In the genomic region with DNA sequence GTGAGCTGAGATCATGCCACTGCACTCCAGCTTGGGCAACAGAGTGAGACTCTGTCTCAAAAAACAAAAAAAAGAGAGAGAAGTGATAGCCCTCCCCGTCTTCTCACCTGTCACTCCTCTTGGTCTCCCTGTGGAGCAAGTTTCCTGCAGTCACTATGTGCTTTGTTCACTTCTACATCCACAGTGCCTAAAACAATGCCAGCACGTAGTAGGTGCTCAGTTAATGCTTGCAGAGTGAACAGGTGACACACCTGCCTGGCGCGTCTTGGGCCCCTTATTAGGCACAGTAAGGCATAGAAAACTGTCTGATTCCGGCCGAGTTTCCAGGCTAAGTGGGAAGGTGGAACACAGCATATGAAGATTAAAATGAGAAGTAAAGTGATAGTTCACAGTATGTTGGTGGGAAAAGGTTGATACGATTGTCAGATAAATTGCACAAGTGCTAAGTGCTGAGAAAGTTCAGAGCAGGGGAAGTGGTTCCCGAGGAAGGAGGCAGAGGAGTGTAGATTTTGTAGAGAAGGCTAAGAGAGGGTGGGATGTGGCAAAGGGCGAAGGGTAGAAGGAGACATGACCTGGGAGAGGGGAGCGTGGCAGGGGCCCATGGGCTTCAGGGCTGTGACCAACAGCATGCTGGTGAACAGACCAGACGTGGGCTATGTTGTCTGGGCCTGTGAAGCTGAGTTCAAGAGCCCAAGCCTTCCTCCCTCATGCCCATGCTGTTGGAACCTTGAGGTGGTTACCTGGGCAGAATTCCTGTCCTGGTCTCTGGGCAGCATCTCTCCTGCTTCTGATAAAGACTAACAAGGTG, we compare ENCODE assay signal across 15 cellular contexts. TPM values are rescaled to one million over a fixed set of nuclear protein-coding genes. Genes with fewer than 3 reads are reported as not detected.
DNase-seq lines count a peak whose midpoint lies in the region; ATAC-seq and TF ChIP-seq lines count a peak whose summit lies in the region.
"Had no signal": no experiment of that assay in that cellular context is flagged by ENCODE, and none has a peak within 500 bp of the region (broad histone marks: within the 10 kb centered on the region; RNA-seq: fewer than 3 reads in every experiment).

No MANE protein-coding gene starts in this region.

- no peak for DNase-seq in activated naive CD4-positive, alpha-beta T cell treated with anti-CD3 and anti-CD28 coated beads for 36 hours
- DNase-seq in activated naive CD4-positive, alpha-beta T cell treated with Interleukin-2 at 50 U/mL for 16 hours, result no peak
- peak; percentile 9 to 71 for DNase-seq in NOMO-1 (lab: John Stamatoyannopoulos, UW; ENCODE audit: unreplicated experiment in 2 of 2)
- no peak for DNase-seq in central memory CD8-positive, alpha-beta T cell (ENCODE audit: low spot score in 2 of 2)
- DNase-seq in SK-N-SH, result no peak
- DNase-seq: amniotic stem cell; left ventricle myocardium superior; NCI-H2081 treated with DMSO at 0.1 percent for 48 hours; occipital lobe; stimulated activated CD4-positive, alpha-beta T cell treated with anti-CD3 and anti-CD28 coated beads, Interleukin-12 subunit alpha, Interleukin-12 subunit beta, amount 100 ng/mL, for 4 hours had no signal

- peaks cover 40 to 81% of the 10 kb centered on the region in 2 experiments; a peak in 3 of 4 replicates for H3K4me1 ChIP-seq in SK-N-SH (ENCODE audit: control insufficient read depth in 1 of 2, insufficient read depth in 2 of 2, low read depth in 1 of 2, low read length in 1 of 2)

- no peaks in the 10 kb centered on the region for H3K9me3 ChIP-seq in SK-N-SH
- H3K9me3 ChIP-seq: vagina had no signal

- no peak overlapping the region for H3K9ac ChIP-seq in SK-N-SH

- H3K79me2 ChIP-seq in SK-N-SH (ENCODE audit: insufficient read depth), result peaks cover 72% of the 10 kb centered on the region

- CTCF ChIA-PET in activated naive CD4-positive, alpha-beta T cell treated with anti-CD3 and anti-CD28 coated beads for 36 hours (lab: Charles Lee), result no interaction called here
- CTCF ChIA-PET in SK-N-SH (lab: Yijun Ruan, JAX), result interaction anchor here (1.9 to 5.8 kb wide), 2 partner anchors 9 to 60 kb away, joined by 6 to 22 read pairs; no protein-coding TSS in a partner anchor

- 94% methylated on average over 10 of the region's 11 CpGs for WGBS in SK-N-SH (ENCODE audit: low lambda C conversion rate)

- no peak overlapping the region for H3K4me3 ChIP-seq in SK-N-SH (ENCODE audit: low read depth in 2 of 2, low read length in 1 of 2)
- H3K4me3 ChIP-seq: vagina had no signal

- TF ChIP-seq EP300 in SK-N-SH (IDR thresholded peaks at IDR 0.05; ENCODE audit: borderline replicate concordance in 1 of 2, low read depth in 1 of 2, low read length in 1 of 2), result no peak

- TF ChIP-seq CTCF in SK-N-SH (IDR thresholded peaks at IDR 0.05), result no peak

- H3K4me3 Mint-ChIP-seq in activated naive CD4-positive, alpha-beta T cell treated with anti-CD3 and anti-CD28 coated beads for 36 hours, result no peak overlapping the region
- peak overlapping the region; percentile 1 for H3K4me3 Mint-ChIP-seq in central memory CD8-positive, alpha-beta T cell
- no peak overlapping the region for H3K4me3 Mint-ChIP-seq in stimulated activated memory B cell treated with anti-CD40 and anti-IgM and Interleukin-4, amounts not matched to agents 10 μg/mL and 1 μg/mL and 100 μg/mL, for 72 hours

- no peak for ATAC-seq in central memory CD8-positive, alpha-beta T cell (replicated peaks; ENCODE audit: extremely low read depth, poor library complexity, severe bottlenecking)
- no peak for ATAC-seq in stimulated activated memory B cell treated with anti-CD40 and anti-IgM and Interleukin-4, amounts not matched to agents 10 μg/mL and 1 μg/mL and 100 μg/mL, for 72 hours
- ATAC-seq in HG02885 (IDR thresholded peaks at IDR 0.05; ENCODE audit: poor library complexity, unreplicated experiment) (no peak), HG03139 (IDR thresholded peaks at IDR 0.05; ENCODE audit: unreplicated experiment) (no peak)
- ATAC-seq: HepG2, left ventricle myocardium superior had no signal

- intact Hi-C loops in activated naive CD4-positive, alpha-beta T cell treated with anti-CD3 and anti-CD28 coated beads for 36 hours (cut with micrococcal nuclease), result no loop called here

- H3K27me3 Mint-ChIP-seq in activated naive CD4-positive, alpha-beta T cell treated with anti-CD3 and anti-CD28 coated beads for 36 hours (ENCODE audit: low read depth), result no peaks in the 10 kb centered on the region
- H3K27me3 Mint-ChIP-seq in central memory CD8-positive, alpha-beta T cell, result no peaks in the 10 kb centered on the region
- H3K27me3 Mint-ChIP-seq in stimulated activated memory B cell treated with anti-CD40 and anti-IgM and Interleukin-4, amounts not matched to agents 10 μg/mL and 1 μg/mL and 100 μg/mL, for 72 hours, result no peaks in the 10 kb centered on the region

- peaks cover 97% of the 10 kb centered on the region for H3K4me1 Mint-ChIP-seq in activated naive CD4-positive, alpha-beta T cell treated with anti-CD3 and anti-CD28 coated beads for 36 hours (ENCODE audit: low read depth)
- peaks cover 100% of the 10 kb centered on the region for H3K4me1 Mint-ChIP-seq in central memory CD8-positive, alpha-beta T cell
- H3K4me1 Mint-ChIP-seq in stimulated activated memory B cell treated with anti-CD40 and anti-IgM and Interleukin-4, amounts not matched to agents 10 μg/mL and 1 μg/mL and 100 μg/mL, for 72 hours, result peaks cover 56% of the 10 kb centered on the region

- no peaks in the 10 kb centered on the region for H3K36me3 ChIP-seq in SK-N-SH (replicated peaks in 1 of 2; ENCODE audit: control insufficient read depth in 1 of 2, insufficient read depth in 2 of 2, low read length in 1 of 2)
- H3K36me3 ChIP-seq: vagina had no signal

- peaks cover under 1% of the 10 kb centered on the region for H3K9me3 Mint-ChIP-seq in activated naive CD4-positive, alpha-beta T cell treated with anti-CD3 and anti-CD28 coated beads for 36 hours
- no peaks in the 10 kb centered on the region for H3K9me3 Mint-ChIP-seq in central memory CD8-positive, alpha-beta T cell
- H3K9me3 Mint-ChIP-seq in stimulated activated memory B cell treated with anti-CD40 and anti-IgM and Interleukin-4, amounts not matched to agents 10 μg/mL and 1 μg/mL and 100 μg/mL, for 72 hours, result no peaks in the 10 kb centered on the region

- H2AFZ ChIP-seq in SK-N-SH (ENCODE audit: low read depth), result no peak overlapping the region

- H3K4me2 ChIP-seq in SK-N-SH, result no peak overlapping the region

- peaks cover 66% of the 10 kb centered on the region for H4K20me1 ChIP-seq in SK-N-SH (ENCODE audit: insufficient read depth)

- POLR2A ChIA-PET in SK-N-SH (lab: Yijun Ruan, JAX), result no interaction called here

- H3K27me3 ChIP-seq in SK-N-SH (ENCODE audit: insufficient read depth), result no peaks in the 10 kb centered on the region
- H3K27me3 ChIP-seq: vagina had no signal

- no peak for TF ChIP-seq RAD21 in SK-N-SH (IDR thresholded peaks at IDR 0.05; ENCODE audit: low read length)

- H3K9me2 ChIP-seq in SK-N-SH, result no peaks in the 10 kb centered on the region

- H3K36me3 Mint-ChIP-seq in activated naive CD4-positive, alpha-beta T cell treated with anti-CD3 and anti-CD28 coated beads for 36 hours (ENCODE audit: low read depth), result peaks cover 11% of the 10 kb centered on the region
- H3K36me3 Mint-ChIP-seq in central memory CD8-positive, alpha-beta T cell (ENCODE audit: insufficient read depth), result peaks cover 15% of the 10 kb centered on the region
- H3K36me3 Mint-ChIP-seq in stimulated activated memory B cell treated with anti-CD40 and anti-IgM and Interleukin-4, amounts not matched to agents 10 μg/mL and 1 μg/mL and 100 μg/mL, for 72 hours, result peaks cover 2% of the 10 kb centered on the region

- H3K27ac Mint-ChIP-seq in activated naive CD4-positive, alpha-beta T cell treated with anti-CD3 and anti-CD28 coated beads for 36 hours, result peak overlapping the region; percentile 90
- peak overlapping the region; percentile 79 for H3K27ac Mint-ChIP-seq in central memory CD8-positive, alpha-beta T cell (ENCODE audit: low read depth)
- peak overlapping the region; percentile 38 for H3K27ac Mint-ChIP-seq in stimulated activated memory B cell treated with anti-CD40 and anti-IgM and Interleukin-4, amounts not matched to agents 10 μg/mL and 1 μg/mL and 100 μg/mL, for 72 hours

- H3F3A ChIP-seq in SK-N-SH (replicated peaks; ENCODE audit: insufficient read depth), result peaks cover 11% of the 10 kb centered on the region

- peak overlapping the region in 1 of 2 experiments; percentile 98; a peak in 2 of 4 replicates for H3K27ac ChIP-seq in SK-N-SH (ENCODE audit: low read depth in 2 of 2, low read length in 1 of 2)
- H3K27ac ChIP-seq: vagina had no signal

TF ChIP-seq in SK-N-SH, 30 proteins besides CTCF, POLR2A, EP300 and RAD21 (continues in another document):
- TF ChIP-seq, protein P1, sequence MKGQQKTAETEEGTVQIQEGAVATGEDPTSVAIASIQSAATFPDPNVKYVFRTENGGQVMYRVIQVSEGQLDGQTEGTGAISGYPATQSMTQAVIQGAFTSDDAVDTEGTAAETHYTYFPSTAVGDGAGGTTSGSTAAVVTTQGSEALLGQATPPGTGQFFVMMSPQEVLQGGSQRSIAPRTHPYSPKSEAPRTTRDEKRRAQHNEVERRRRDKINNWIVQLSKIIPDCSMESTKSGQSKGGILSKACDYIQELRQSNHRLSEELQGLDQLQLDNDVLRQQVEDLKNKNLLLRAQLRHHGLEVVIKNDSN (IDR thresholded peaks at IDR 0.05; ENCODE audit: borderline replicate concordance, low read depth), result no peak
- TF ChIP-seq FOXJ3 (CRISPR knock-in tag; IDR thresholded peaks at IDR 0.05) (no peak), YY1 (IDR thresholded peaks at IDR 0.05; ENCODE audit: low read depth) (no peak), MEF2A (IDR thresholded peaks at IDR 0.05; ENCODE audit: borderline replicate concordance, low read depth) (no peak), MXI1 (IDR thresholded peaks at IDR 0.05; ENCODE audit: low read depth, low read length) (no peak), EZH2phosphoT487 (IDR thresholded peaks at IDR 0.05; ENCODE audit: borderline replicate concordance, low read depth) (no peak), NRF1 (IDR thresholded peaks at IDR 0.05; ENCODE audit: low read depth, low read length) (no peak), RFX5 (IDR thresholded peaks at IDR 0.05; ENCODE audit: low read length) (no peak), POLR2AphosphoS5 (IDR thresholded peaks at IDR 0.05; ENCODE audit: low read depth, low read length) (no peak)
- TF ChIP-seq, protein P2, sequence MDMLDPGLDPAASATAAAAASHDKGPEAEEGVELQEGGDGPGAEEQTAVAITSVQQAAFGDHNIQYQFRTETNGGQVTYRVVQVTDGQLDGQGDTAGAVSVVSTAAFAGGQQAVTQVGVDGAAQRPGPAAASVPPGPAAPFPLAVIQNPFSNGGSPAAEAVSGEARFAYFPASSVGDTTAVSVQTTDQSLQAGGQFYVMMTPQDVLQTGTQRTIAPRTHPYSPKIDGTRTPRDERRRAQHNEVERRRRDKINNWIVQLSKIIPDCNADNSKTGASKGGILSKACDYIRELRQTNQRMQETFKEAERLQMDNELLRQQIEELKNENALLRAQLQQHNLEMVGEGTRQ (IDR thresholded peaks at IDR 0.05; ENCODE audit: borderline replicate concordance, low read depth, low read length), result no peak

RNA-seq across cellular contexts. Expression of a gene that starts 41.9 kb away (rescaled TPM):
- total RNA-seq in activated naive CD4-positive, alpha-beta T cell treated with anti-CD3 and anti-CD28 coated beads for 36 hours, result 10 to 100 TPM; 62.3 to 63.3 TPM
- 27.0 and 50.9 TPM in 2 replicates for polyA plus RNA-seq in SK-N-SH (2012; rRNA removed)
- 20.3 and 29.6 TPM in 2 replicates for polyA plus RNA-seq in SK-N-SH (2012; cell fraction: cytosol; rRNA removed)
- 51.6 and 84.8 TPM in 2 replicates for polyA plus RNA-seq in SK-N-SH (2012; cell fraction: nucleus; rRNA removed)

Comparison
In these comparisons a context has a peak if more than half of its experiments do, and no peak if none do; other contexts are left out.
1. DNase-seq: peak in NOMO-1 (2 of 2); none in activated naive CD4-positive, alpha-beta T cell treated with anti-CD3 and anti-CD28 coated beads for 36 hours (single experiment), activated naive CD4-positive, alpha-beta T cell treated with Interleukin-2 at 50 U/mL for 16 hours (single experiment), central memory CD8-positive, alpha-beta T cell (0 of 2) and SK-N-SH (single experiment).
2. H3K27ac Mint-ChIP-seq: peak in every context shown above with its lines; median percentile 90 in activated naive CD4-positive, alpha-beta T cell treated with anti-CD3 and anti-CD28 coated beads for 36 hours; 79 in central memory CD8-positive, alpha-beta T cell; 38 in stimulated activated memory B cell treated with anti-CD40 and anti-IgM and Interleukin-4, amounts not matched to agents 10 μg/mL and 1 μg/mL and 100 μg/mL, for 72 hours.